ENCODE assay signal across 8 cellular contexts in genomic region chr6:100880149-100880900, GRCh38. TPM values are rescaled to one million over a fixed set of nuclear protein-coding genes. Genes with fewer than 3 reads are reported as not detected.
DNase-seq lines count a peak whose midpoint lies in the region; ATAC-seq and TF ChIP-seq lines count a peak whose summit lies in the region.

No MANE protein-coding gene starts in this region.

- H3K36me3 ChIP-seq in HEK293 (ENCODE audit: control insufficient read depth in 2 of 2, insufficient read depth in 1 of 2, low read length in 2 of 2), result peaks cover 0 to 13% of the 10 kb centered on the region in 2 experiments; a peak in 1 of 3 replicates

- peaks cover 58% of the 10 kb centered on the region for H3K4me1 Mint-ChIP-seq in activated T-cell treated with anti-CD3 and anti-CD28 coated beads, Interleukin-2, amount 50 U/mL, for 72 hours (ENCODE audit: low read depth)
- peaks cover 24 to 42% of the 10 kb centered on the region in 2 donors for H3K4me1 Mint-ChIP-seq in stimulated activated naive B cell treated with anti-CD40 and anti-IgM and Interleukin-4, amounts not matched to agents 10 μg/mL and 1 μg/mL and 100 μg/mL, for 72 hours

- peaks cover 3 to 6% of the 10 kb centered on the region in 2 donors for H3K36me3 Mint-ChIP-seq in activated T-cell treated with anti-CD3 and anti-CD28 coated beads, Interleukin-2, amount 50 U/mL, for 72 hours (ENCODE audit: insufficient read depth in 2 of 2)
- peaks cover 8 to 11% of the 10 kb centered on the region in 2 donors for H3K36me3 Mint-ChIP-seq in stimulated activated naive B cell treated with anti-CD40 and anti-IgM and Interleukin-4, amounts not matched to agents 10 μg/mL and 1 μg/mL and 100 μg/mL, for 72 hours

- peaks cover 10% of the 10 kb centered on the region for H3K27me3 Mint-ChIP-seq in activated T-cell treated with anti-CD3 and anti-CD28 coated beads, Interleukin-2, amount 50 U/mL, for 72 hours (ENCODE audit: low read depth)
- no peaks in the 10 kb centered on the region for H3K27me3 Mint-ChIP-seq in stimulated activated naive B cell treated with anti-CD40 and anti-IgM and Interleukin-4, amounts not matched to agents 10 μg/mL and 1 μg/mL and 100 μg/mL, for 72 hours

- H3K9me3 ChIP-seq in HEK293 (ENCODE audit: control insufficient read depth, insufficient read depth, low read depth, low read length), result no peaks in the 10 kb centered on the region

- CTCF ChIA-PET in AG04449 (lab: Yijun Ruan, JAX) (interaction anchor here (0.6 to 1.2 kb wide), 4 partner anchors 12 to 773 kb away, joined by 3 to 4 read pairs (median 3); no protein-coding TSS in a partner anchor), HEK293 (lab: Yijun Ruan, JAX) (interaction anchor here (1.0 to 1.3 kb wide), 2 partner anchors 145 to 216 kb away, joined by 4 to 5 read pairs; no protein-coding TSS in a partner anchor)

- no peaks in the 10 kb centered on the region for H3K9me3 Mint-ChIP-seq in activated T-cell treated with anti-CD3 and anti-CD28 coated beads, Interleukin-2, amount 50 U/mL, for 72 hours
- H3K9me3 Mint-ChIP-seq in stimulated activated naive B cell treated with anti-CD40 and anti-IgM and Interleukin-4, amounts not matched to agents 10 μg/mL and 1 μg/mL and 100 μg/mL, for 72 hours, result no peaks in the 10 kb centered on the region

- H3K4me3 ChIP-seq in AG04449 (ENCODE audit: low read depth, low read length) (peak overlapping the region; percentile 86), HEK293 (ENCODE audit: low read depth, low read length) (peak overlapping the region; percentile 98), iPS-11a (ENCODE audit: low read depth, low read length) (peak overlapping the region; percentile 86)

- peak overlapping the region; percentile 96 to 100 for H3K4me3 Mint-ChIP-seq in activated T-cell treated with anti-CD3 and anti-CD28 coated beads, Interleukin-2, amount 50 U/mL, for 72 hours
- peak overlapping the region; percentile 100 for H3K4me3 Mint-ChIP-seq in stimulated activated naive B cell treated with anti-CD40 and anti-IgM and Interleukin-4, amounts not matched to agents 10 μg/mL and 1 μg/mL and 100 μg/mL, for 72 hours

- peak overlapping the region; percentile 93 for H3K27ac ChIP-seq in HEK293 (ENCODE audit: extremely low read depth, low read depth, low read length)

- no peak for ATAC-seq in activated T-cell treated with anti-CD3 and anti-CD28 coated beads, Interleukin-2, amount 50 U/mL, for 72 hours (replicated peaks in 1 of 2)
- ATAC-seq in stimulated activated naive B cell treated with anti-CD40 and anti-IgM and Interleukin-4, amounts not matched to agents 10 μg/mL and 1 μg/mL and 100 μg/mL, for 72 hours (replicated peaks), result no peak
- no peak for ATAC-seq in HG03457 (IDR thresholded peaks at IDR 0.05; ENCODE audit: unreplicated experiment)

- no peak for DNase-seq in AG04449 (ENCODE audit: low read depth, low spot score)
- no peak for DNase-seq in activated T-cell treated with anti-CD3 and anti-CD28 coated beads, Interleukin-2, amount 50 U/mL, for 72 hours
- DNase-seq in stimulated activated naive B cell treated with anti-CD40 and anti-IgM and Interleukin-4, amounts not matched to agents 10 μg/mL and 1 μg/mL and 100 μg/mL, for 72 hours, result no peak
- no peak for DNase-seq in dedifferentiated amniotic fluid mesenchymal stem cell (ENCODE audit: extremely low spot score)
- DNase-seq in GDM1 (lab: John Stamatoyannopoulos, UW), result no peak

- H3K27ac Mint-ChIP-seq in activated T-cell treated with anti-CD3 and anti-CD28 coated beads, Interleukin-2, amount 50 U/mL, for 72 hours, result peak overlapping the region; percentile 99
- peak overlapping the region; percentile 100 for H3K27ac Mint-ChIP-seq in stimulated activated naive B cell treated with anti-CD40 and anti-IgM and Interleukin-4, amounts not matched to agents 10 μg/mL and 1 μg/mL and 100 μg/mL, for 72 hours

- H3K4me1 ChIP-seq in HEK293 (ENCODE audit: control insufficient read depth, insufficient read depth, low read length), result peaks cover 8% of the 10 kb centered on the region

- POLR2A ChIA-PET in AG04449 (lab: Yijun Ruan, JAX), result interaction anchor here (1.0 to 1.6 kb wide), 3 partner anchors 11 to 202 kb away, joined by 3 to 6 read pairs (median 3); no protein-coding TSS in a partner anchor
- POLR2A ChIA-PET in HEK293 (lab: Yijun Ruan, JAX), result interaction anchor here (1.0 to 2.2 kb wide), 7 partner anchors 8 to 415 kb away, joined by 3 to 12 read pairs (median 4); partner anchors contain the start of gene SIM1

- no peak for TF ChIP-seq CTCF in AG04449 (IDR thresholded peaks at IDR 0.05; ENCODE audit: insufficient read depth, low read length, missing control alignments)
- TF ChIP-seq CTCF in HEK293 (tag by site-specific recombination; IDR thresholded peaks at IDR 0.05), result no peak

TF ChIP-seq in HEK293, 187 proteins besides CTCF, POLR2A, EP300 and RAD21:
- no peak for TF ChIP-seq ZNF777 (tag by site-specific recombination; IDR thresholded peaks at IDR 0.05; ENCODE audit: borderline replicate concordance)
- TF ChIP-seq PRDM1 (tag by site-specific recombination; IDR thresholded peaks at IDR 0.05), result 0 out of 2 replicates have a peak, but pooled peaks have one; percentile 4
- TF ChIP-seq PRDM10 (tag by site-specific recombination; IDR thresholded peaks at IDR 0.05), result peak; percentile 76
- no peak for TF ChIP-seq ZNF24 (tag by site-specific recombination; IDR thresholded peaks at IDR 0.05)
- TF ChIP-seq ZNF2 (tag by site-specific recombination; IDR thresholded peaks at IDR 0.05), result no peak
- peak; percentile 40; the same call in 1 of the 2 replicates for TF ChIP-seq PRDM6 (tag by site-specific recombination; IDR thresholded peaks at IDR 0.05)
- TF ChIP-seq ZNF76 (tag by site-specific recombination; IDR thresholded peaks at IDR 0.05; ENCODE audit: borderline replicate concordance, low read depth), result peak; percentile 67; the same call in 1 of the 2 replicates
- peak; percentile 37; the same call in 1 of the 2 replicates for TF ChIP-seq ZNF335 (tag by site-specific recombination; conservative IDR thresholded peaks at IDR 0.05)
TF ChIP-seq in HEK293: peak in this region for 5.

RNA-seq across cellular contexts. Expression of gene ASCC3, which starts 0.8 kb away (rescaled TPM):
- total RNA-seq in activated T-cell treated with anti-CD3 and anti-CD28 coated beads, Interleukin-2, amount 50 U/mL, for 72 hours, result 10 to 100 TPM; 54.9 to 66.3 TPM
